In the genomic region with DNA sequence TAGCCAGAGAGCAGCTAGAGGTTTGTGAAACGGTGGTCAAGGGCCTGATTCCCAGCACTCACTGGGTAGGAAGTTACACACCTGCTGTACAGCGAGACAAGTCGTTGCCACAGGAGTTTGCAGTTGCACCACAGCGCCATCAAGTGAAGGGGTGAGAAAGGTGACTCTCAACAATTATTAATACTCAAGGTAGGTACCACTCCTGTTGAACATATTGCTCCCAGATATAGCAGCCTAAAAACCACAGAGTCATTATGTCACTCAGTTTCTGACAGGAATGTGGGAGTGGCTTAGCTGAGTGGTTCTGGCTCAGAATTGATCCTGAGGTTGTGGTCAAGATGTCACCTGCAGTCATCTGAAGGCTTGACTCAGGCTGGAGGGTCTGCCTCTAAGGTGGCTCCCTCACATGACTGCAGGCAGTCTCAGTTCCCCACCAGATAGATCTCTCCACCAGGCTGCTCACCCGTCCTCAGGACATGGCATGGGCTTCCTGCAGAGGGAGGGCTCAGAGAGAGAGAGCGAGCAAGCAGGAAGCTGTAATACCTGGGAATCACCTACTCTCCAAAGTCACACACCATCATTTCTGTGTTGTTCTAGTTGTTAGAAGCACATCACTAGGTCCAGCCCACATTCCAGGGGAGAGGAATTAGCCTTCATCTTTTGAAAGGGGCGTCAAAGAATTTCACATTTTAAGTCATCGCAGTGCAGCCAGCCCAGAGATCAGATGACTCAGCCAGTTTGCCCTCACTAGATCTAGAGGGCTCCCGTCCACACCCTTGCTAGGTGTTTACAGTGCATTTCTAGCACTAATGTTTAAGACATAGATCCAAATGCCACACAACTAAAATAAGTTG, we compare ENCODE assay signal across 9 cellular contexts. TPM values are rescaled to one million over a fixed set of nuclear protein-coding genes. Genes with fewer than 3 reads are reported as not detected.
DNase-seq lines count a peak whose midpoint lies in the region; ATAC-seq and TF ChIP-seq lines count a peak whose summit lies in the region.
"Had no signal": no experiment of that assay in that cellular context is flagged by ENCODE, and none has a peak within 500 bp of the region (broad histone marks: within the 10 kb centered on the region; RNA-seq: fewer than 3 reads in every experiment).

No MANE protein-coding gene starts in this region.

- in situ Hi-C loops in G401 (cut with HindIII; ENCODE audit: low sequenced_read_pairs), result no loop called here

- no peaks in the 10 kb centered on the region for H3K9me3 Mint-ChIP-seq in CD4-positive, alpha-beta memory T cell
- H3K9me3 Mint-ChIP-seq in activated naive CD8-positive, alpha-beta T cell treated with anti-CD3 and anti-CD28 coated beads, Interleukin-2, amount 10 ng/mL, durations not matched to agents 7 days and 5 days, result no peaks in the 10 kb centered on the region
- H3K9me3 Mint-ChIP-seq: central memory CD8-positive, alpha-beta T cell had no signal

- no peaks in the 10 kb centered on the region for H3K4me1 ChIP-seq in CD4-positive, alpha-beta memory T cell (ENCODE audit: insufficient read depth, low read length)
- H3K4me1 ChIP-seq in parathyroid adenoma, result peaks cover under 1% of the 10 kb centered on the region

- H3K4me2 ChIP-seq in parathyroid adenoma (ENCODE audit: low read length), result no peak overlapping the region

- no peaks in the 10 kb centered on the region for H3K36me3 ChIP-seq in CD4-positive, alpha-beta memory T cell (ENCODE audit: insufficient read depth, low read length)
- H3K36me3 ChIP-seq in parathyroid adenoma (ENCODE audit: control insufficient read depth, insufficient read depth, low read length), result no peaks in the 10 kb centered on the region

- TF ChIP-seq CTCF in parathyroid adenoma (IDR thresholded peaks at IDR 0.05), result peak; percentile 27

- no peaks in the 10 kb centered on the region for H3K27me3 ChIP-seq in CD4-positive, alpha-beta memory T cell (ENCODE audit: insufficient read depth, low read length)
- no peaks in the 10 kb centered on the region for H3K27me3 ChIP-seq in parathyroid adenoma (ENCODE audit: control insufficient read depth, insufficient read depth, low read length)

- H3K9me3 ChIP-seq in CD4-positive, alpha-beta memory T cell (ENCODE audit: control insufficient read depth in 1 of 2, low read length in 2 of 2), result no peaks in the 10 kb centered on the region
- H3K9me3 ChIP-seq in parathyroid adenoma (ENCODE audit: control insufficient read depth, low read length), result no peaks in the 10 kb centered on the region

- peaks cover 0 to 6% of the 10 kb centered on the region in 2 donors for H3K27me3 Mint-ChIP-seq in CD4-positive, alpha-beta memory T cell
- peaks cover 14% of the 10 kb centered on the region for H3K27me3 Mint-ChIP-seq in activated naive CD8-positive, alpha-beta T cell treated with anti-CD3 and anti-CD28 coated beads, Interleukin-2, amount 10 ng/mL, durations not matched to agents 7 days and 5 days

- peak overlapping the region; percentile 68 for H2AFZ ChIP-seq in parathyroid adenoma

- no peak overlapping the region for H3K27ac ChIP-seq in CD4-positive, alpha-beta memory T cell (ENCODE audit: low read depth, low read length)
- no peak overlapping the region for H3K27ac ChIP-seq in parathyroid adenoma

- H3K27ac Mint-ChIP-seq in CD4-positive, alpha-beta memory T cell, result peak overlapping the region in 1 of 7 donors; percentile 30
- H3K27ac Mint-ChIP-seq in activated naive CD8-positive, alpha-beta T cell treated with anti-CD3 and anti-CD28 coated beads, Interleukin-2, amount 10 ng/mL, durations not matched to agents 7 days and 5 days, result no peak overlapping the region

- intact Hi-C loops in CD4-positive, alpha-beta memory T cell (cut with micrococcal nuclease), result loop anchor here (1.0 kb wide), 1 partner anchor 95 kb away; no protein-coding TSS in a partner anchor

- DNase-seq in CD4-positive, alpha-beta memory T cell, result peak; percentile 12 to 44 (median 14)
- DNase-seq in NCI-H748 treated with DMSO at 0.1 percent for 48 hours (lab: John Stamatoyannopoulos, UW) (peak; percentile 5), NCI-H524 treated with DMSO at 0.1 percent for 48 hours (lab: John Stamatoyannopoulos, UW) (no peak), G401 (ENCODE audit: low spot score) (no peak)
- DNase-seq in activated naive CD8-positive, alpha-beta T cell treated with anti-CD3 and anti-CD28 coated beads, Interleukin-2, amount 10 ng/mL, durations not matched to agents 7 days and 5 days, result peak; percentile 53

- peaks cover 0 to 5% (median 2%) of the 10 kb centered on the region in 4 donors for H3K4me1 Mint-ChIP-seq in CD4-positive, alpha-beta memory T cell
- H3K4me1 Mint-ChIP-seq in activated naive CD8-positive, alpha-beta T cell treated with anti-CD3 and anti-CD28 coated beads, Interleukin-2, amount 10 ng/mL, durations not matched to agents 7 days and 5 days, result peaks cover 9% of the 10 kb centered on the region
- H3K4me1 Mint-ChIP-seq: central memory CD8-positive, alpha-beta T cell had no signal

- no peaks in the 10 kb centered on the region for H3K79me2 ChIP-seq in parathyroid adenoma

- no peak overlapping the region for H3K4me3 ChIP-seq in CD4-positive, alpha-beta memory T cell (ENCODE audit: low read length in 2 of 2)
- H3K4me3 ChIP-seq in parathyroid adenoma (ENCODE audit: low read depth, low read length), result no peak overlapping the region

- H3K36me3 Mint-ChIP-seq in CD4-positive, alpha-beta memory T cell, result no peaks in the 10 kb centered on the region
- no peaks in the 10 kb centered on the region for H3K36me3 Mint-ChIP-seq in activated naive CD8-positive, alpha-beta T cell treated with anti-CD3 and anti-CD28 coated beads, Interleukin-2, amount 10 ng/mL, durations not matched to agents 7 days and 5 days

- peak; percentile 67 for ATAC-seq in GM21447 (IDR thresholded peaks at IDR 0.05; ENCODE audit: unreplicated experiment)
- peak; percentile 54 for ATAC-seq in activated naive CD8-positive, alpha-beta T cell treated with anti-CD3 and anti-CD28 coated beads, Interleukin-2, amount 10 ng/mL, durations not matched to agents 7 days and 5 days (ENCODE audit: low read depth)
- no peak for ATAC-seq in HG02970 (IDR thresholded peaks at IDR 0.05; ENCODE audit: low FRiP score, unreplicated experiment)

- H3K9ac ChIP-seq in parathyroid adenoma, result no peak overlapping the region

- no peak overlapping the region for H3K4me3 Mint-ChIP-seq in CD4-positive, alpha-beta memory T cell
- no peak overlapping the region for H3K4me3 Mint-ChIP-seq in activated naive CD8-positive, alpha-beta T cell treated with anti-CD3 and anti-CD28 coated beads, Interleukin-2, amount 10 ng/mL, durations not matched to agents 7 days and 5 days
- H3K4me3 Mint-ChIP-seq: central memory CD8-positive, alpha-beta T cell had no signal

- CTCF ChIA-PET in CD4-positive, alpha-beta memory T cell (lab: Charles Lee; ENCODE audit: partially characterized antibody), result interaction anchor here (0.9 to 2.2 kb wide), 3 partner anchors 17 to 95 kb away, joined by 3 to 6 read pairs (median 3); a partner anchor contains a TSS

- POLR2A ChIA-PET in CD4-positive, alpha-beta memory T cell (lab: Charles Lee; ENCODE audit: partially characterized antibody), result no interaction called here
- POLR2A ChIA-PET in activated naive CD8-positive, alpha-beta T cell treated with anti-CD3 and anti-CD28 coated beads, Interleukin-2, amount 10 ng/mL, durations not matched to agents 7 days and 5 days (lab: Charles Lee), result no interaction called here

RNA-seq across cellular contexts. Expression of a gene that starts 17.0 kb away (rescaled TPM):
- 1 to 10 TPM; 9.7 to 9.9 TPM for total RNA-seq in CD4-positive, alpha-beta memory T cell
- polyA plus RNA-seq in CD4-positive, alpha-beta memory T cell, result 1 to 10 TPM; 8.6 to 9.6 TPM
- 10 to 100 TPM; 10.8 to 11.8 TPM for total RNA-seq in activated naive CD8-positive, alpha-beta T cell treated with anti-CD3 and anti-CD28 coated beads, Interleukin-2, amount 10 ng/mL, durations not matched to agents 7 days and 5 days
- total RNA-seq in G401 (2014; rRNA removed; shearing (Covaris generic)), result 24.1 and 24.5 TPM in 2 replicates

RNA-seq across cellular contexts. Expression of a gene that starts 51.9 kb away (rescaled TPM):
- total RNA-seq in CD4-positive, alpha-beta memory T cell, result 1 to 10 TPM; 6.2 to 7.0 TPM
- polyA plus RNA-seq in CD4-positive, alpha-beta memory T cell, result 1 to 10 TPM; 5.3 to 7.5 TPM
- 10 to 100 TPM in 1 of 2 experiments, 1 to 10 TPM in 1; 9.2 to 10.5 TPM for total RNA-seq in activated naive CD8-positive, alpha-beta T cell treated with anti-CD3 and anti-CD28 coated beads, Interleukin-2, amount 10 ng/mL, durations not matched to agents 7 days and 5 days
- 20.9 and 25.3 TPM in 2 replicates for total RNA-seq in G401 (2014; rRNA removed; shearing (Covaris generic))

Comparison
In these comparisons a context has a peak if more than half of its experiments do, and no peak if none do; other contexts are left out.
1. DNase-seq: peak in CD4-positive, alpha-beta memory T cell (5 of 5), NCI-H748 treated with DMSO at 0.1 percent for 48 hours (single experiment) and activated naive CD8-positive, alpha-beta T cell treated with anti-CD3 and anti-CD28 coated beads, Interleukin-2, amount 10 ng/mL, durations not matched to agents 7 days and 5 days (single experiment); none in NCI-H524 treated with DMSO at 0.1 percent for 48 hours (single experiment) and G401 (single experiment).